13 cellular contexts compared by ENCODE assay signal in the genomic region with DNA sequence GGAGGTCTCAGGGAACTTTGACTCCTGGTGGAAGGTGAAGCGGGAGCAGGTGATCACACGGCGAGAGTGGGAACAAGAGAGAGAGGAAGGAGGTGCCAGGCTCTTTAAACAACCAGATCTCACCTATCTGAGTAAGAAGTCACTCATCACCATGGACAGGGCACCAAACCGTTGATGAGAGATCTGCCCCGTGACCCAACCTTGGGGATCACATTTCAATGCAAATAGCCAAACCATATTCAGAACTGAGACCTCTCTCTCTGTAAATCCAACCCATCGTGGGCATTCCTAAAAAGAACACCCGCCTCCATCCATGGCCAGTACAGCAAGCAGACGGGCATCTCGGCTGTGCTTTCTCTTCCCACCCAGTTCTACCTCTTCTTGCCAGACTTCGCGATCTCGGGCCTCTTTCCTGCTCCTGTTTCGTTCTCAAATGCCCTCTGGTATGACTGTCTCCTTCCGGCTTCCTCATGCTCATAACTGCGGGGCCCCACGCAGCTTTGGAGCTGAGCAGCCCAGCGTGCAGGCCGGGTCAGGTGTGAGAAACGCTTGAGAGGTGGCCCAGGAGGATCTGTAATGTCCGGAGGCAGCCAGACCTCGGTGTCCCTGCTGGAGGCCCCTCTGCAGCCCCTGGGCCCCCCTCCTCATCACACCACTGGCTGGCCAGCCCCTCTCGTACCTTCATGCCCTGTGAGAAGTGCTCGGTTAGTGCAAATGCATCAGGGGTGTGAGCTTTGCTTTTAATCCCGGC.
DNase-seq lines count a peak whose midpoint lies in the region; ATAC-seq, FAIRE-seq and TF ChIP-seq lines count a peak whose summit lies in the region.
"Had no signal": no experiment of that assay in that cellular context is flagged by ENCODE, and none has a peak within 500 bp of the region (broad histone marks: within the 10 kb centered on the region; RNA-seq: fewer than 3 reads in every experiment).

No MANE protein-coding gene starts in this region.

- no peak overlapping the region for H3K9ac ChIP-seq in HepG2 (ENCODE audit: insufficient read depth, low read depth, low read length)
- H3K9ac ChIP-seq: BLaER1 had no signal

- no TSS peak for BruUV-seq in HepG2 (replicated peaks; lab: Mats Ljungman, UMichigan)

- DNase-seq in HepG2 (ENCODE audit: low spot score) (peak; percentile 13), right lobe of liver (no peak), WTC11 (ENCODE audit: low spot score) (no peak), left colon (no peak), HTR-8/SVneo (ENCODE audit: insufficient read length, low spot score) (no peak), esophagus muscularis mucosa (ENCODE audit: extremely low spot score) (no peak)
- DNase-seq: foreskin fibroblast, GDM1, NCI-H187 had no signal

- H3K27me3 ChIP-seq in HepG2 (ENCODE audit: control insufficient read depth in 1 of 2, insufficient read depth in 2 of 2, low read length in 2 of 2) (peaks cover 3 to 19% of the 10 kb centered on the region in 2 experiments; a peak in 4 of 5 replicates), right lobe of liver (no peaks in the 10 kb centered on the region), esophagus muscularis mucosa (no peaks in the 10 kb centered on the region)
- H3K27me3 ChIP-seq: BLaER1, suprapubic skin had no signal

- H3K36me3 ChIP-seq in HepG2 (replicated peaks in 1 of 2; ENCODE audit: control insufficient read depth in 1 of 2, insufficient read depth in 2 of 2, low read length in 2 of 2), result no peaks in the 10 kb centered on the region
- H3K36me3 ChIP-seq in right lobe of liver, result no peaks in the 10 kb centered on the region
- no peaks in the 10 kb centered on the region for H3K36me3 ChIP-seq in esophagus muscularis mucosa
- H3K36me3 ChIP-seq: BLaER1, suprapubic skin had no signal

- H4K20me1 ChIP-seq in HepG2 (ENCODE audit: insufficient read depth, low read length), result no peaks in the 10 kb centered on the region
- H4K20me1 ChIP-seq: BLaER1 had no signal

- intact Hi-C loops in HepG2 (cut with micrococcal nuclease; ENCODE audit: unreplicated experiment) (no loop called here), right lobe of liver (cut with DNase I) (no loop called here), left colon (cut with DNase I, micrococcal nuclease) (no loop called here), esophagus muscularis mucosa (cut with DNase I) (no loop called here)

- H3K4me1 Mint-ChIP-seq in WTC11, result peaks cover 13% of the 10 kb centered on the region

- no peak for TF ChIP-seq EP300 in HepG2 (IDR thresholded peaks at IDR 0.05; ENCODE audit: low read depth in 2 of 2, low read length in 2 of 2)
- no peak for TF ChIP-seq EP300 in HepG2 (CRISPR knock-in tag; IDR thresholded peaks at IDR 0.05; ENCODE audit: borderline replicate concordance)
- TF ChIP-seq EP300 in esophagus muscularis mucosa (IDR thresholded peaks at IDR 0.05), result no peak

- ATAC-seq in HepG2 (peak; percentile 77), right lobe of liver (no peak), WTC11 (peak; percentile 47), left colon (peak; percentile 43), GM18909 (IDR thresholded peaks at IDR 0.05; ENCODE audit: poor library complexity, unreplicated experiment) (no peak), GM21367 (IDR thresholded peaks at IDR 0.05; ENCODE audit: unreplicated experiment) (no peak)

- TF ChIP-seq RAD21 in HepG2 (CRISPR knock-in tag; IDR thresholded peaks at IDR 0.05), result no peak

- no peak overlapping the region for H2AFZ ChIP-seq in HepG2 (ENCODE audit: low read length)

- 5% methylated on average over 19 of the region's 24 CpGs for WGBS in HepG2 (ENCODE audit: low lambda C conversion rate)
- whole genome bisulfite sequencing in right lobe of liver (ENCODE audit: insufficient coverage, low coverage, low lambda C conversion rate, missing lambda C conversion rate), result 62% methylated on average over 13 of the region's 24 CpGs
- 72% methylated on average over 22 of the region's 24 CpGs for WGBS in esophagus muscularis mucosa

- no peak overlapping the region; the same call in 1 of the 2 replicates for H3K27ac Mint-ChIP-seq in WTC11

- H3K9me3 ChIP-seq in HepG2 (ENCODE audit: low read length), result no peaks in the 10 kb centered on the region
- no peaks in the 10 kb centered on the region for H3K9me3 ChIP-seq in right lobe of liver
- no peaks in the 10 kb centered on the region for H3K9me3 ChIP-seq in esophagus muscularis mucosa
- H3K9me3 ChIP-seq: suprapubic skin had no signal

- peaks cover 15% of the 10 kb centered on the region; the same call in 1 of the 2 replicates for H3K27me3 Mint-ChIP-seq in WTC11 (ENCODE audit: low read depth)

- peak overlapping the region; percentile 77 for H3K4me2 ChIP-seq in HepG2 (ENCODE audit: low read depth, low read length)
- H3K4me2 ChIP-seq: BLaER1 had no signal

- FAIRE-seq in HepG2 (lab: Jason Lieb, UNC), result no peak
- FAIRE-seq in HTR-8/SVneo (lab: Jason Lieb, UNC), result no peak

- no peak overlapping the region for H3K4me3 Mint-ChIP-seq in WTC11

- in situ Hi-C loops in HepG2 (cut with HindIII; ENCODE audit: extremely low pct_ligation_motif_present, low pct_unique_long_range_greater_than_20kb), result no loop called here

- H3K36me3 Mint-ChIP-seq in WTC11, result no peaks in the 10 kb centered on the region

- CTCF ChIA-PET in HepG2 (lab: Yijun Ruan, JAX; ENCODE audit: low intra/inter-chr PET ratio, low total read pairs) (no interaction called here), WTC11 (lab: Charles Lee) (no interaction called here)

- H3K4me1 ChIP-seq in HepG2 (ENCODE audit: insufficient read depth, low read length) (peaks cover 13% of the 10 kb centered on the region), right lobe of liver (no peaks in the 10 kb centered on the region), esophagus muscularis mucosa (no peaks in the 10 kb centered on the region)
- H3K4me1 ChIP-seq: suprapubic skin had no signal

- TF ChIP-seq CTCF in HepG2 (CRISPR knock-in tag; IDR thresholded peaks at IDR 0.05) (no peak), right lobe of liver (IDR thresholded peaks at IDR 0.05) (no peak), WTC11 (IDR thresholded peaks at IDR 0.05) (no peak), esophagus muscularis mucosa (IDR thresholded peaks at IDR 0.05) (no peak)

- TF ChIP-seq POLR2A in HepG2 (IDR thresholded peaks at IDR 0.05; ENCODE audit: insufficient read depth in 1 of 2, low read depth in 2 of 2, low read length in 2 of 2), result no peak
- TF ChIP-seq POLR2A in right lobe of liver (IDR thresholded peaks at IDR 0.05), result no peak
- TF ChIP-seq POLR2A in esophagus muscularis mucosa (IDR thresholded peaks at IDR 0.05; ENCODE audit: low read depth), result no peak

- POLR2A ChIA-PET in HepG2 (lab: Yijun Ruan, JAX), result no interaction called here
- POLR2A ChIA-PET in WTC11 (lab: Charles Lee), result interaction anchor here (0.6 kb wide), 1 partner anchor 364 kb away, joined by 4 read pairs; no protein-coding TSS in a partner anchor

- H3K27ac ChIP-seq in HepG2 (ENCODE audit: extremely low read length, insufficient read depth, low read length) (no peak overlapping the region), right lobe of liver (no peak overlapping the region), esophagus muscularis mucosa (replicated peaks in 1 of 4) (no peak overlapping the region)
- H3K27ac ChIP-seq: BLaER1, suprapubic skin had no signal

- H3K4me3 ChIP-seq in HepG2 (replicated peaks in 1 of 3; ENCODE audit: insufficient read depth in 1 of 3, low read depth in 2 of 3, low read length in 3 of 3) (peak overlapping the region in 1 of 3 experiments; percentile 46; a peak in 2 of 6 replicates), right lobe of liver (no peak overlapping the region), esophagus muscularis mucosa (no peak overlapping the region)
- H3K4me3 ChIP-seq: BLaER1, suprapubic skin had no signal

- no peaks in the 10 kb centered on the region for H3K79me2 ChIP-seq in HepG2 (ENCODE audit: insufficient read depth, low read length)

- H3K9me3 Mint-ChIP-seq in WTC11, result peaks cover 17% of the 10 kb centered on the region; the same call in 1 of the 2 replicates

TF ChIP-seq in HepG2, 621 proteins besides CTCF, POLR2A, EP300 and RAD21 (continues in another document):
- TF ChIP-seq, protein P1, sequence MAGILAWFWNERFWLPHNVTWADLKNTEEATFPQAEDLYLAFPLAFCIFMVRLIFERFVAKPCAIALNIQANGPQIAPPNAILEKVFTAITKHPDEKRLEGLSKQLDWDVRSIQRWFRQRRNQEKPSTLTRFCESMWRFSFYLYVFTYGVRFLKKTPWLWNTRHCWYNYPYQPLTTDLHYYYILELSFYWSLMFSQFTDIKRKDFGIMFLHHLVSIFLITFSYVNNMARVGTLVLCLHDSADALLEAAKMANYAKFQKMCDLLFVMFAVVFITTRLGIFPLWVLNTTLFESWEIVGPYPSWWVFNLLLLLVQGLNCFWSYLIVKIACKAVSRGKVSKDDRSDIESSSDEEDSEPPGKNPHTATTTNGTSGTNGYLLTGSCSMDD (CRISPR knock-in tag; IDR thresholded peaks at IDR 0.05), result no peak
- peak; percentile 29; the same call in 1 of the 2 replicates for TF ChIP-seq SIX1 (CRISPR knock-in tag; IDR thresholded peaks at IDR 0.05; ENCODE audit: borderline replicate concordance)

TF ChIP-seq in WTC11, 78 proteins besides CTCF, POLR2A, EP300 and RAD21 (continues in another document):
- TF ChIP-seq, protein P2, sequence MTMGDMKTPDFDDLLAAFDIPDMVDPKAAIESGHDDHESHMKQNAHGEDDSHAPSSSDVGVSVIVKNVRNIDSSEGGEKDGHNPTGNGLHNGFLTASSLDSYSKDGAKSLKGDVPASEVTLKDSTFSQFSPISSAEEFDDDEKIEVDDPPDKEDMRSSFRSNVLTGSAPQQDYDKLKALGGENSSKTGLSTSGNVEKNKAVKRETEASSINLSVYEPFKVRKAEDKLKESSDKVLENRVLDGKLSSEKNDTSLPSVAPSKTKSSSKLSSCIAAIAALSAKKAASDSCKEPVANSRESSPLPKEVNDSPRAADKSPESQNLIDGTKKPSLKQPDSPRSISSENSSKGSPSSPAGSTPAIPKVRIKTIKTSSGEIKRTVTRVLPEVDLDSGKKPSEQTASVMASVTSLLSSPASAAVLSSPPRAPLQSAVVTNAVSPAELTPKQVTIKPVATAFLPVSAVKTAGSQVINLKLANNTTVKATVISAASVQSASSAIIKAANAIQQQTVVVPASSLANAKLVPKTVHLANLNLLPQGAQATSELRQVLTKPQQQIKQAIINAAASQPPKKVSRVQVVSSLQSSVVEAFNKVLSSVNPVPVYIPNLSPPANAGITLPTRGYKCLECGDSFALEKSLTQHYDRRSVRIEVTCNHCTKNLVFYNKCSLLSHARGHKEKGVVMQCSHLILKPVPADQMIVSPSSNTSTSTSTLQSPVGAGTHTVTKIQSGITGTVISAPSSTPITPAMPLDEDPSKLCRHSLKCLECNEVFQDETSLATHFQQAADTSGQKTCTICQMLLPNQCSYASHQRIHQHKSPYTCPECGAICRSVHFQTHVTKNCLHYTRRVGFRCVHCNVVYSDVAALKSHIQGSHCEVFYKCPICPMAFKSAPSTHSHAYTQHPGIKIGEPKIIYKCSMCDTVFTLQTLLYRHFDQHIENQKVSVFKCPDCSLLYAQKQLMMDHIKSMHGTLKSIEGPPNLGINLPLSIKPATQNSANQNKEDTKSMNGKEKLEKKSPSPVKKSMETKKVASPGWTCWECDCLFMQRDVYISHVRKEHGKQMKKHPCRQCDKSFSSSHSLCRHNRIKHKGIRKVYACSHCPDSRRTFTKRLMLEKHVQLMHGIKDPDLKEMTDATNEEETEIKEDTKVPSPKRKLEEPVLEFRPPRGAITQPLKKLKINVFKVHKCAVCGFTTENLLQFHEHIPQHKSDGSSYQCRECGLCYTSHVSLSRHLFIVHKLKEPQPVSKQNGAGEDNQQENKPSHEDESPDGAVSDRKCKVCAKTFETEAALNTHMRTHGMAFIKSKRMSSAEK (CRISPR knock-in tag; IDR thresholded peaks at IDR 0.05; ENCODE audit: borderline replicate concordance), result no peak

Comparison
In these comparisons a context has a peak if more than half of its experiments do, and no peak if none do; other contexts are left out.
1. ATAC-seq: peak in HepG2 (single experiment), WTC11 (single experiment) and left colon (single experiment); none in right lobe of liver (0 of 4), GM18909 (single experiment) and GM21367 (single experiment).